In genomic region chr16:50298591-50299507, GRCh38 we compare ENCODE assay signal across 18 cellular contexts. TPM values are rescaled to one million over a fixed set of nuclear protein-coding genes. Genes with fewer than 3 reads are reported as not detected.
DNase-seq lines count a peak whose midpoint lies in the region; ATAC-seq and TF ChIP-seq lines count a peak whose summit lies in the region.
"Had no signal": no experiment of that assay in that cellular context is flagged by ENCODE, and none has a peak within 500 bp of the region (broad histone marks: within the 10 kb centered on the region; RNA-seq: fewer than 3 reads in every experiment).

No MANE protein-coding gene starts in this region.

- H3K9me3 ChIP-seq in suprapubic skin, result no peaks in the 10 kb centered on the region
- H3K9me3 ChIP-seq: A549, gastroesophageal sphincter had no signal

- H3K36me3 ChIP-seq in suprapubic skin, result peaks cover 21% of the 10 kb centered on the region

- TF ChIP-seq POLR2A in suprapubic skin (IDR thresholded peaks at IDR 0.05), result no peak

- H3K9me3 Mint-ChIP-seq in activated naive CD4-positive, alpha-beta T cell treated with anti-CD3 and anti-CD28 coated beads for 36 hours, result no peaks in the 10 kb centered on the region
- no peaks in the 10 kb centered on the region for H3K9me3 Mint-ChIP-seq in memory B cell
- H3K9me3 Mint-ChIP-seq: brain had no signal

- H3K27me3 Mint-ChIP-seq in activated naive CD4-positive, alpha-beta T cell treated with anti-CD3 and anti-CD28 coated beads for 36 hours (ENCODE audit: low read depth), result no peaks in the 10 kb centered on the region
- no peaks in the 10 kb centered on the region for H3K27me3 Mint-ChIP-seq in memory B cell
- H3K27me3 Mint-ChIP-seq: activated CD4-positive, alpha-beta T cell treated with anti-CD3 and anti-CD28 coated beads for 36 hours; activated CD8-positive, alpha-beta memory T cell treated with anti-CD3 and anti-CD28 coated beads, Interleukin-2, amount 10 ng/mL, durations not matched to agents 7 days and 5 days; brain had no signal

- no peak for TF ChIP-seq EP300 in suprapubic skin (IDR thresholded peaks at IDR 0.05)

- no peak for TF ChIP-seq CTCF in suprapubic skin (IDR thresholded peaks at IDR 0.05)

- H3K27me3 ChIP-seq in suprapubic skin, result no peaks in the 10 kb centered on the region
- H3K27me3 ChIP-seq: gastroesophageal sphincter had no signal

- 97% methylated on average over 10 of the region's 29 CpGs for WGBS in suprapubic skin

- CTCF ChIA-PET in activated naive CD4-positive, alpha-beta T cell treated with anti-CD3 and anti-CD28 coated beads for 36 hours (lab: Charles Lee), result interaction anchor here (1.5 kb wide), 1 partner anchor 28 kb away, joined by 3 read pairs; no protein-coding TSS in a partner anchor

- H3K4me1 Mint-ChIP-seq in activated naive CD4-positive, alpha-beta T cell treated with anti-CD3 and anti-CD28 coated beads for 36 hours (ENCODE audit: low read depth), result no peaks in the 10 kb centered on the region
- H3K4me1 Mint-ChIP-seq in memory B cell, result peaks cover 7% of the 10 kb centered on the region
- H3K4me1 Mint-ChIP-seq: activated CD4-positive, alpha-beta T cell treated with anti-CD3 and anti-CD28 coated beads for 36 hours had no signal

- no peaks in the 10 kb centered on the region for H3K4me1 ChIP-seq in suprapubic skin

- no peak overlapping the region for H3K27ac ChIP-seq in suprapubic skin
- H3K27ac ChIP-seq: A549, C4-2B, gastroesophageal sphincter had no signal

- intact Hi-C loops in activated naive CD4-positive, alpha-beta T cell treated with anti-CD3 and anti-CD28 coated beads for 36 hours (cut with micrococcal nuclease), result no loop called here

- peaks cover 12% of the 10 kb centered on the region for H3K36me3 Mint-ChIP-seq in activated naive CD4-positive, alpha-beta T cell treated with anti-CD3 and anti-CD28 coated beads for 36 hours (ENCODE audit: low read depth)
- H3K36me3 Mint-ChIP-seq in memory B cell, result peaks cover 27% of the 10 kb centered on the region
- H3K36me3 Mint-ChIP-seq: brain had no signal

- no peak for DNase-seq in activated naive CD4-positive, alpha-beta T cell treated with anti-CD3 and anti-CD28 coated beads for 36 hours
- no peak for DNase-seq in activated naive CD4-positive, alpha-beta T cell treated with Interleukin-2 at 50 U/mL for 16 hours
- peak; percentile 8 for DNase-seq in activated naive CD4-positive, alpha-beta T cell treated with anti-CD3 and anti-CD28 coated beads, Interleukin-2, amount 50 U/mL, for 16 hours
- DNase-seq in memory B cell (ENCODE audit: low spot score in 2 of 2) (no peak), suprapubic skin (ENCODE audit: low spot score in 2 of 2) (peak; percentile 54 to 70)
- no peak for DNase-seq in activated CD4-positive, alpha-beta T cell treated with anti-CD3 and anti-CD28 coated beads, Interleukin-2, amount 50 U/mL, for 4 hours
- DNase-seq: activated CD4-positive, alpha-beta T cell treated with anti-CD3 and anti-CD28 coated beads for 36 hours; activated CD8-positive, alpha-beta memory T cell treated with anti-CD3 and anti-CD28 coated beads, Interleukin-2, amount 10 ng/mL, durations not matched to agents 7 days and 5 days; dermis blood vessel endothelial cell; NCI-H1105; T-helper 9 cell had no signal

- H3K4me3 Mint-ChIP-seq in activated naive CD4-positive, alpha-beta T cell treated with anti-CD3 and anti-CD28 coated beads for 36 hours, result no peak overlapping the region
- no peak overlapping the region for H3K4me3 Mint-ChIP-seq in memory B cell
- H3K4me3 Mint-ChIP-seq: activated CD4-positive, alpha-beta T cell treated with anti-CD3 and anti-CD28 coated beads for 36 hours; activated CD8-positive, alpha-beta memory T cell treated with anti-CD3 and anti-CD28 coated beads, Interleukin-2, amount 10 ng/mL, durations not matched to agents 7 days and 5 days; brain had no signal

- H3K4me3 ChIP-seq in suprapubic skin, result no peak overlapping the region
- H3K4me3 ChIP-seq: A549, gastroesophageal sphincter, smooth muscle cell had no signal

- H3K27ac Mint-ChIP-seq in activated naive CD4-positive, alpha-beta T cell treated with anti-CD3 and anti-CD28 coated beads for 36 hours, result peak overlapping the region; percentile 11
- peak overlapping the region; percentile 78 for H3K27ac Mint-ChIP-seq in memory B cell
- H3K27ac Mint-ChIP-seq: activated CD4-positive, alpha-beta T cell treated with anti-CD3 and anti-CD28 coated beads for 36 hours; activated CD8-positive, alpha-beta memory T cell treated with anti-CD3 and anti-CD28 coated beads, Interleukin-2, amount 10 ng/mL, durations not matched to agents 7 days and 5 days had no signal

- ATAC-seq in memory B cell (ENCODE audit: low read depth) (no peak), GM21390 (IDR thresholded peaks at IDR 0.05; ENCODE audit: unreplicated experiment) (no peak), HG03442 (IDR thresholded peaks at IDR 0.05; ENCODE audit: unreplicated experiment) (no peak)
- ATAC-seq: activated CD4-positive, alpha-beta T cell treated with anti-CD3 and anti-CD28 coated beads for 36 hours; activated CD8-positive, alpha-beta memory T cell treated with anti-CD3 and anti-CD28 coated beads, Interleukin-2, amount 10 ng/mL, durations not matched to agents 7 days and 5 days; gastroesophageal sphincter had no signal

RNA-seq across cellular contexts. Expression of gene ADCY7, which starts 32.5 kb away (rescaled TPM):
- 10 to 100 TPM; 73.4 to 89.6 TPM for total RNA-seq in activated naive CD4-positive, alpha-beta T cell treated with anti-CD3 and anti-CD28 coated beads for 36 hours
- total RNA-seq in suprapubic skin, result 10 to 100 TPM; 15.0 to 23.3 (median 16.9) TPM

Comparison
In these comparisons a context has a peak if more than half of its experiments do, and no peak if none do; other contexts are left out.
1. DNase-seq: peak in activated naive CD4-positive, alpha-beta T cell treated with anti-CD3 and anti-CD28 coated beads, Interleukin-2, amount 50 U/mL, for 16 hours (single experiment) and suprapubic skin (2 of 2); none in activated naive CD4-positive, alpha-beta T cell treated with anti-CD3 and anti-CD28 coated beads for 36 hours (single experiment), activated naive CD4-positive, alpha-beta T cell treated with Interleukin-2 at 50 U/mL for 16 hours (single experiment), memory B cell (0 of 2) and activated CD4-positive, alpha-beta T cell treated with anti-CD3 and anti-CD28 coated beads, Interleukin-2, amount 50 U/mL, for 4 hours (0 of 2).